ENCODE assay signal across 2 cellular contexts in the genomic region with DNA sequence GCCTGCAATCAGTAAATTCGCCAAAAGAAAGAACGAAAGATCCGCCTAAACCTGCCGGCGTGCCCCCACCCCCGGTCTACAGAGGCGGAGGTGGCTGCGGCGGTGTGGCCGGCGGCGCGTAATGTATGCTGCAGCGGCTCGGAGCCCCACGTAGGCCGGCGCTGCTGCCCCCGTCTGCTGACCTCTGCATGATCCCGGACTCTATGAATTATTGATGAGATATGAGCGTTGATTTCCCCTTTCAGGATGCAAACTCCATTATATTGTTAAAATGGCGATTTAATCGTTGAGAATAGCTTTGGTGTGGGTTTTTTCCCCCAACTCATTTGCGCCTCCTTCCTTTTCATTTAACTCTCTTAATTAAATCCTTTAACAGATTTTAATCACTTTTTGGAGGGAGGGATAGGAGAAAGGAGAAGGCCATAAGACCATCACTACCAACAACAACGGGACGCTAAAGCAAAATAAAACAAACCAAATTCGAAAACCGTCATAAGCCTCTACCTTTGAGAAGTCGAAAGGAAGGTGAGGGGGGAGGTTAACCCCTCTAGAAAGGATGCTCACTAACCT.
TF ChIP-seq lines count a peak whose summit lies in the region.

No MANE protein-coding gene starts in this region.

TF ChIP-seq in SK-N-SH, 30 proteins besides CTCF, POLR2A, EP300 and RAD21 (continued from another document):
- TF ChIP-seq, protein P1, sequence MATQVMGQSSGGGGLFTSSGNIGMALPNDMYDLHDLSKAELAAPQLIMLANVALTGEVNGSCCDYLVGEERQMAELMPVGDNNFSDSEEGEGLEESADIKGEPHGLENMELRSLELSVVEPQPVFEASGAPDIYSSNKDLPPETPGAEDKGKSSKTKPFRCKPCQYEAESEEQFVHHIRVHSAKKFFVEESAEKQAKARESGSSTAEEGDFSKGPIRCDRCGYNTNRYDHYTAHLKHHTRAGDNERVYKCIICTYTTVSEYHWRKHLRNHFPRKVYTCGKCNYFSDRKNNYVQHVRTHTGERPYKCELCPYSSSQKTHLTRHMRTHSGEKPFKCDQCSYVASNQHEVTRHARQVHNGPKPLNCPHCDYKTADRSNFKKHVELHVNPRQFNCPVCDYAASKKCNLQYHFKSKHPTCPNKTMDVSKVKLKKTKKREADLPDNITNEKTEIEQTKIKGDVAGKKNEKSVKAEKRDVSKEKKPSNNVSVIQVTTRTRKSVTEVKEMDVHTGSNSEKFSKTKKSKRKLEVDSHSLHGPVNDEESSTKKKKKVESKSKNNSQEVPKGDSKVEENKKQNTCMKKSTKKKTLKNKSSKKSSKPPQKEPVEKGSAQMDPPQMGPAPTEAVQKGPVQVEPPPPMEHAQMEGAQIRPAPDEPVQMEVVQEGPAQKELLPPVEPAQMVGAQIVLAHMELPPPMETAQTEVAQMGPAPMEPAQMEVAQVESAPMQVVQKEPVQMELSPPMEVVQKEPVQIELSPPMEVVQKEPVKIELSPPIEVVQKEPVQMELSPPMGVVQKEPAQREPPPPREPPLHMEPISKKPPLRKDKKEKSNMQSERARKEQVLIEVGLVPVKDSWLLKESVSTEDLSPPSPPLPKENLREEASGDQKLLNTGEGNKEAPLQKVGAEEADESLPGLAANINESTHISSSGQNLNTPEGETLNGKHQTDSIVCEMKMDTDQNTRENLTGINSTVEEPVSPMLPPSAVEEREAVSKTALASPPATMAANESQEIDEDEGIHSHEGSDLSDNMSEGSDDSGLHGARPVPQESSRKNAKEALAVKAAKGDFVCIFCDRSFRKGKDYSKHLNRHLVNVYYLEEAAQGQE (IDR thresholded peaks at IDR 0.05; ENCODE audit: low read depth, low read length) = no peak
- TF ChIP-seq MEF2A (IDR thresholded peaks at IDR 0.05; ENCODE audit: borderline replicate concordance, low read depth) (no peak), YY1 (IDR thresholded peaks at IDR 0.05; ENCODE audit: low read depth) (no peak), EZH2phosphoT487 (IDR thresholded peaks at IDR 0.05; ENCODE audit: borderline replicate concordance, low read depth) (peak; percentile 89; the same call in 1 of the 2 replicates)

TF ChIP-seq in SK-N-SH treated with all-trans-retinoic acid at 6 μM for 48 hours, 23 proteins besides CTCF, POLR2A, EP300 and RAD21 (continued from another document):
- TF ChIP-seq, protein P2, sequence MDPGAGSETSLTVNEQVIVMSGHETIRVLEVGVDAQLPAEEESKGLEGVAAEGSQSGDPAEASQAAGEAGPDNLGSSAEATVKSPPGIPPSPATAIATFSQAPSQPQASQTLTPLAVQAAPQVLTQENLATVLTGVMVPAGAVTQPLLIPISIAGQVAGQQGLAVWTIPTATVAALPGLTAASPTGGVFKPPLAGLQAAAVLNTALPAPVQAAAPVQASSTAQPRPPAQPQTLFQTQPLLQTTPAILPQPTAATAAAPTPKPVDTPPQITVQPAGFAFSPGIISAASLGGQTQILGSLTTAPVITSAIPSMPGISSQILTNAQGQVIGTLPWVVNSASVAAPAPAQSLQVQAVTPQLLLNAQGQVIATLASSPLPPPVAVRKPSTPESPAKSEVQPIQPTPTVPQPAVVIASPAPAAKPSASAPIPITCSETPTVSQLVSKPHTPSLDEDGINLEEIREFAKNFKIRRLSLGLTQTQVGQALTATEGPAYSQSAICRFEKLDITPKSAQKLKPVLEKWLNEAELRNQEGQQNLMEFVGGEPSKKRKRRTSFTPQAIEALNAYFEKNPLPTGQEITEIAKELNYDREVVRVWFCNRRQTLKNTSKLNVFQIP (CRISPR knock-in tag; IDR thresholded peaks at IDR 0.05; ENCODE audit: borderline replicate concordance, low read depth) = no peak
